Comparison of ENCODE assay signal across 8 cellular contexts in genomic region chr7:44749992-44750391, GRCh38. TPM values are rescaled to one million over a fixed set of nuclear protein-coding genes. Genes with fewer than 3 reads are reported as not detected.
DNase-seq lines count a peak whose midpoint lies in the region; ATAC-seq and TF ChIP-seq lines count a peak whose summit lies in the region.

No MANE protein-coding gene starts in this region.

- peak overlapping the region; percentile 93 for H3K4me2 ChIP-seq in SK-N-SH

- H4K20me1 ChIP-seq in SK-N-SH (ENCODE audit: insufficient read depth), result peaks cover 35% of the 10 kb centered on the region

- ATAC-seq in SK-N-SH treated with all-trans-retinoic acid at 6 μM for 48 hours (no peak), activated B cell treated with CpG ODN at 0.5 μM for 24 hours (ENCODE audit: low read depth) (no peak)
- ATAC-seq in stimulated activated naive B cell treated with anti-CD40 and anti-IgM and Interleukin-4, amounts not matched to agents 10 μg/mL and 1 μg/mL and 100 μg/mL, for 72 hours (replicated peaks), result no peak

- no peaks in the 10 kb centered on the region for H3F3A ChIP-seq in SK-N-SH (replicated peaks; ENCODE audit: insufficient read depth)

- H3K27ac Mint-ChIP-seq in activated B cell treated with CpG ODN at 0.5 μM for 24 hours, result peak overlapping the region; percentile 95
- peak overlapping the region; percentile 98 for H3K27ac Mint-ChIP-seq in stimulated activated naive B cell treated with anti-CD40 and anti-IgM and Interleukin-4, amounts not matched to agents 10 μg/mL and 1 μg/mL and 100 μg/mL, for 72 hours

- peak overlapping the region; percentile 91 for H3K4me3 Mint-ChIP-seq in activated B cell treated with CpG ODN at 0.5 μM for 24 hours
- H3K4me3 Mint-ChIP-seq in stimulated activated naive B cell treated with anti-CD40 and anti-IgM and Interleukin-4, amounts not matched to agents 10 μg/mL and 1 μg/mL and 100 μg/mL, for 72 hours, result peak overlapping the region; percentile 87 to 94

- DNase-seq in SK-N-SH (no peak), activated B cell treated with CpG ODN at 0.5 μM for 24 hours (no peak), foreskin fibroblast (no peak), D341Med (ENCODE audit: low spot score) (no peak), NCI-H2029 (lab: John Stamatoyannopoulos, UW) (no peak), DMS153 treated with DMSO at 0.1 percent for 48 hours (lab: John Stamatoyannopoulos, UW; ENCODE audit: unreplicated experiment) (no peak)
- no peak for DNase-seq in stimulated activated naive B cell treated with anti-CD40 and anti-IgM and Interleukin-4, amounts not matched to agents 10 μg/mL and 1 μg/mL and 100 μg/mL, for 72 hours

- no peaks in the 10 kb centered on the region for H3K9me2 ChIP-seq in SK-N-SH

- H2AFZ ChIP-seq in SK-N-SH (ENCODE audit: low read depth), result no peak overlapping the region

- peaks cover 60% of the 10 kb centered on the region for H3K4me1 Mint-ChIP-seq in activated B cell treated with CpG ODN at 0.5 μM for 24 hours
- H3K4me1 Mint-ChIP-seq in stimulated activated naive B cell treated with anti-CD40 and anti-IgM and Interleukin-4, amounts not matched to agents 10 μg/mL and 1 μg/mL and 100 μg/mL, for 72 hours, result peaks cover 36 to 62% of the 10 kb centered on the region in 2 donors

- H3K27me3 Mint-ChIP-seq in activated B cell treated with CpG ODN at 0.5 μM for 24 hours, result no peaks in the 10 kb centered on the region
- no peaks in the 10 kb centered on the region for H3K27me3 Mint-ChIP-seq in stimulated activated naive B cell treated with anti-CD40 and anti-IgM and Interleukin-4, amounts not matched to agents 10 μg/mL and 1 μg/mL and 100 μg/mL, for 72 hours

- intact Hi-C loops in activated B cell treated with CpG ODN at 0.5 μM for 24 hours (cut with micrococcal nuclease), result loop anchor here (5.0 kb wide), 1 partner anchor 63 kb away; no protein-coding TSS in a partner anchor

- H3K36me3 Mint-ChIP-seq in activated B cell treated with CpG ODN at 0.5 μM for 24 hours (ENCODE audit: low read depth), result peaks cover 34% of the 10 kb centered on the region
- H3K36me3 Mint-ChIP-seq in stimulated activated naive B cell treated with anti-CD40 and anti-IgM and Interleukin-4, amounts not matched to agents 10 μg/mL and 1 μg/mL and 100 μg/mL, for 72 hours, result peaks cover 19 to 28% of the 10 kb centered on the region in 2 donors

- H3K9ac ChIP-seq in SK-N-SH, result no peak overlapping the region

- no peak for TF ChIP-seq EP300 in SK-N-SH (IDR thresholded peaks at IDR 0.05; ENCODE audit: borderline replicate concordance in 1 of 2, low read depth in 1 of 2, low read length in 1 of 2)

- TF ChIP-seq CTCF in SK-N-SH (IDR thresholded peaks at IDR 0.05) (no peak), activated B cell treated with CpG ODN at 0.5 μM for 24 hours (IDR thresholded peaks at IDR 0.05) (no peak), foreskin fibroblast (IDR thresholded peaks at IDR 0.05; ENCODE audit: low read depth, low read length) (no peak)

- no peaks in the 10 kb centered on the region for H3K9me3 ChIP-seq in SK-N-SH

- H3K9me3 Mint-ChIP-seq in activated B cell treated with CpG ODN at 0.5 μM for 24 hours, result no peaks in the 10 kb centered on the region
- peaks cover 0 to 2% of the 10 kb centered on the region in 2 donors for H3K9me3 Mint-ChIP-seq in stimulated activated naive B cell treated with anti-CD40 and anti-IgM and Interleukin-4, amounts not matched to agents 10 μg/mL and 1 μg/mL and 100 μg/mL, for 72 hours

- peak overlapping the region; percentile 79 to 87 for H3K4me3 ChIP-seq in SK-N-SH (ENCODE audit: low read depth in 2 of 2, low read length in 1 of 2)
- H3K4me3 ChIP-seq in foreskin fibroblast (ENCODE audit: low read depth in 1 of 2, low read length in 2 of 2), result peak overlapping the region; percentile 77 to 79

- CTCF ChIA-PET in SK-N-SH (lab: Yijun Ruan, JAX), result interaction anchor here (0.9 to 3.0 kb wide), 10 partner anchors 11 to 386 kb away, joined by 3 to 11 read pairs (median 4); partner anchors contain the start of genes H2AZ2 and OGDH
- CTCF ChIA-PET in activated B cell treated with CpG ODN at 0.5 μM for 24 hours (lab: Charles Lee), result interaction anchor here (0.6 to 3.0 kb wide), 3 partner anchors 18 to 119 kb away, joined by 3 to 13 read pairs (median 5); no protein-coding TSS in a partner anchor

- H3K36me3 ChIP-seq in SK-N-SH (replicated peaks in 1 of 2; ENCODE audit: control insufficient read depth in 1 of 2, insufficient read depth in 2 of 2, low read length in 1 of 2), result peaks cover 3 to 13% of the 10 kb centered on the region in 2 experiments

- peaks cover 5 to 35% of the 10 kb centered on the region in 2 experiments; a peak in 3 of 4 replicates for H3K4me1 ChIP-seq in SK-N-SH (ENCODE audit: control insufficient read depth in 1 of 2, insufficient read depth in 2 of 2, low read depth in 1 of 2, low read length in 1 of 2)

- H3K79me2 ChIP-seq in SK-N-SH (ENCODE audit: insufficient read depth), result peaks cover 62% of the 10 kb centered on the region

- no peak for TF ChIP-seq RAD21 in SK-N-SH (IDR thresholded peaks at IDR 0.05; ENCODE audit: low read length)

- H3K27me3 ChIP-seq in SK-N-SH (ENCODE audit: insufficient read depth), result no peaks in the 10 kb centered on the region

- WGBS in SK-N-SH (ENCODE audit: low lambda C conversion rate), result 85% methylated on average over 2 of the region's 2 CpGs

- POLR2A ChIA-PET in SK-N-SH (lab: Yijun Ruan, JAX), result interaction anchor here (0.5 to 1.1 kb wide), 3 partner anchors 9 to 96 kb away, joined by 3 to 5 read pairs (median 4); no protein-coding TSS in a partner anchor
- POLR2A ChIA-PET in activated B cell treated with CpG ODN at 0.5 μM for 24 hours (lab: Charles Lee), result interaction anchor here (1.0 to 5.7 kb wide), 17 partner anchors 12 to 361 kb away, joined by 3 to 138 read pairs (median 10); partner anchors contain the start of genes DDX56, OGDH, PPIA and PURB

- no peak overlapping the region for H3K27ac ChIP-seq in SK-N-SH (ENCODE audit: low read depth in 2 of 2, low read length in 1 of 2)

TF ChIP-seq in SK-N-SH, 30 proteins besides CTCF, POLR2A, EP300 and RAD21 (continues in another document):
- TF ChIP-seq CHD2 (IDR thresholded peaks at IDR 0.05; ENCODE audit: low read length, partially characterized antibody) (no peak), GATA2 (CRISPR knock-in tag; IDR thresholded peaks at IDR 0.05) (no peak), SMC3 (IDR thresholded peaks at IDR 0.05; ENCODE audit: low read depth, low read length) (no peak), USF1 (IDR thresholded peaks at IDR 0.05; ENCODE audit: borderline replicate concordance, low read depth) (no peak), NRF1 (IDR thresholded peaks at IDR 0.05; ENCODE audit: low read depth, low read length) (no peak), EZH2phosphoT487 (IDR thresholded peaks at IDR 0.05; ENCODE audit: borderline replicate concordance, low read depth) (no peak), YY1 (IDR thresholded peaks at IDR 0.05; ENCODE audit: low read depth) (no peak), TAF1 (IDR thresholded peaks at IDR 0.05; ENCODE audit: borderline replicate concordance, low read depth, low read length) (no peak), GABPA (IDR thresholded peaks at IDR 0.05; ENCODE audit: low read depth) (no peak), RCOR1 (IDR thresholded peaks at IDR 0.05; ENCODE audit: low read length) (no peak), NFIC (IDR thresholded peaks at IDR 0.05; ENCODE audit: borderline replicate concordance) (no peak), MXI1 (IDR thresholded peaks at IDR 0.05; ENCODE audit: low read depth, low read length) (no peak), FOXM1 (IDR thresholded peaks at IDR 0.05; ENCODE audit: low read depth) (no peak)

TF ChIP-seq in SK-N-SH treated with all-trans-retinoic acid at 6 μM for 48 hours, 23 proteins besides CTCF, POLR2A, EP300 and RAD21 (continues in another document):
- TF ChIP-seq TSHZ2 (CRISPR knock-in tag; IDR thresholded peaks at IDR 0.05) (no peak), ZFP3 (CRISPR knock-in tag; IDR thresholded peaks at IDR 0.05) (no peak)

RNA-seq across cellular contexts. Expression of gene ZMIZ2, which starts 1.3 kb away (rescaled TPM):
- 17.8 and 18.1 TPM in 2 replicates for polyA plus RNA-seq in SK-N-SH (2012; rRNA removed)
- 4.0 and 7.0 TPM in 2 replicates for polyA plus RNA-seq in SK-N-SH (2012; cell fraction: cytosol; rRNA removed)
- polyA plus RNA-seq in SK-N-SH (2012; cell fraction: nucleus; rRNA removed), result 116 and 138 TPM in 2 replicates
- 378 and 440 TPM in 2 replicates for total RNA-seq in activated B cell treated with CpG ODN at 0.5 μM for 24 hours

RNA-seq across cellular contexts. Expression of gene PPIA, which starts 46.5 kb away (rescaled TPM):
- 6,239 and 6,267 TPM in 2 replicates for polyA plus RNA-seq in SK-N-SH (2012; rRNA removed)
- 7,289 and 8,124 TPM in 2 replicates for polyA plus RNA-seq in SK-N-SH (2012; cell fraction: cytosol; rRNA removed)
- polyA plus RNA-seq in SK-N-SH (2012; cell fraction: nucleus; rRNA removed), result 2,405 and 2,816 TPM in 2 replicates
- total RNA-seq in activated B cell treated with CpG ODN at 0.5 μM for 24 hours, result 1,411 and 1,534 TPM in 2 replicates
